ENCODE assay signal across 1 cellular context in genomic region chr17:40194821-40195220, GRCh38.
TF ChIP-seq lines count a peak whose summit lies in the region.

No MANE protein-coding gene starts in this region.

TF ChIP-seq in GM23338, 12 proteins besides CTCF, POLR2A, EP300 and RAD21 (continued from another document):
- TF ChIP-seq ETS1 (IDR thresholded peaks at IDR 0.05), result no peak
